ENCODE assay signal across 19 cellular contexts in the genomic region with DNA sequence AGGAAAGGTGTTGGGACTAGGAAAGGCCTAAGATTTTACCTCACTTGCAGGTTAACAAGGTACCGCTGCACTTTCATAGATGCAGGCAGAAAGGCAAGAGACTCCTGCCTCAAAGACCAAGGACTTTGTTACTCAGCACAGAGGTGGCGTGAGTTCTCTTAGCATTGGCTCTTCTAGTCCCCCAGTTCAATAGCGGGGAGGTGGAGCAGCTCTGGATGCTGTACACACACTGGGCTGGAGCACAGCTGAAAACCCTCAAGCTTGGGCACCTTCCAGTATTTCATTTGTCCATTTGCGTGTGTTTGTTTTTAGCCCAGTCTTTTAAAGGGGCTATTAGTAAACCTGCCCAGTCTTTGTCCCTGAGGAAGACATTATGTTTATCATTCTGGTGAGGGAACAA.
A peak's percentile ranks its signal among the peaks of the same experiment; 100 is the strongest.
DNase-seq lines count a peak whose midpoint lies in the region; ATAC-seq lines count a peak whose summit lies in the region.
"Had no signal": no experiment of that assay in that cellular context is flagged by ENCODE, and none has a peak within 500 bp of the region (broad histone marks: within the 10 kb centered on the region; RNA-seq: fewer than 3 reads in every experiment).

No MANE protein-coding gene starts in this region.

- H3K36me3 Mint-ChIP-seq in activated T-helper 2 cell treated with anti-CD3 and anti-CD28 coated beads, Interferon-gamma antibody, Interleukin-2, Interleukin-4, amounts not matched to agents 10 μg/mL and 5 μg/mL and 100 μg/mL, durations not matched to agents 14 hours and 24 hours and 36 hours (ENCODE audit: low read depth) = no peaks in the 10 kb centered on the region

- H3K4me1 Mint-ChIP-seq in activated T-helper 2 cell treated with anti-CD3 and anti-CD28 coated beads, Interferon-gamma antibody, Interleukin-2, Interleukin-4, amounts not matched to agents 10 μg/mL and 5 μg/mL and 100 μg/mL, durations not matched to agents 14 hours and 24 hours and 36 hours (ENCODE audit: low read depth) = peaks cover 3% of the 10 kb centered on the region

- ATAC-seq in GM21825 (IDR thresholded peaks at IDR 0.05; ENCODE audit: unreplicated experiment) = no peak
- ATAC-seq: T-helper 17 cell had no signal

- peak; percentile 32 for DNase-seq in Ammon's horn (ENCODE audit: low spot score)
- peak; percentile 42 for DNase-seq in NCI-H1092 treated with DMSO at 0.1 percent for 48 hours (lab: John Stamatoyannopoulos, UW)
- peak; percentile 52 to 74 for DNase-seq in SHP77 (lab: John Stamatoyannopoulos, UW)
- DNase-seq in globus pallidus (ENCODE audit: low spot score) = peak; percentile 42
- DNase-seq in NCI-H446 treated with DMSO at 0.1 percent for 48 hours (lab: John Stamatoyannopoulos, UW) = no peak
- DNase-seq in activated gamma-delta T cell (lab: John Stamatoyannopoulos, UW) = no peak
- DNase-seq in activated T-helper 2 cell treated with anti-CD3 and anti-CD28 coated beads, Interferon-gamma antibody, Interleukin-2, Interleukin-4, amounts not matched to agents 10 μg/mL and 5 μg/mL and 100 μg/mL, durations not matched to agents 14 hours and 24 hours and 36 hours (ENCODE audit: low spot score) = no peak
- DNase-seq: ACHN; BE2C; CD8-positive, alpha-beta memory T cell; EL; HCEC 1CT; NCI-H1694; NCI-H2171 treated with DMSO at 0.1 percent for 48 hours; NCI-H526; Peyer's patch; SIG-M5; T-helper 17 cell had no signal

- H3K9me3 Mint-ChIP-seq in activated T-helper 2 cell treated with anti-CD3 and anti-CD28 coated beads, Interferon-gamma antibody, Interleukin-2, Interleukin-4, amounts not matched to agents 10 μg/mL and 5 μg/mL and 100 μg/mL, durations not matched to agents 14 hours and 24 hours and 36 hours = no peaks in the 10 kb centered on the region
- H3K9me3 Mint-ChIP-seq: CD8-positive, alpha-beta memory T cell had no signal

- no peak overlapping the region for H3K4me3 Mint-ChIP-seq in activated T-helper 2 cell treated with anti-CD3 and anti-CD28 coated beads, Interferon-gamma antibody, Interleukin-2, Interleukin-4, amounts not matched to agents 10 μg/mL and 5 μg/mL and 100 μg/mL, durations not matched to agents 14 hours and 24 hours and 36 hours (ENCODE audit: low read depth)
- H3K4me3 Mint-ChIP-seq: CD8-positive, alpha-beta memory T cell; T-helper 17 cell had no signal

- no peak overlapping the region for H3K27ac Mint-ChIP-seq in activated T-helper 2 cell treated with anti-CD3 and anti-CD28 coated beads, Interferon-gamma antibody, Interleukin-2, Interleukin-4, amounts not matched to agents 10 μg/mL and 5 μg/mL and 100 μg/mL, durations not matched to agents 14 hours and 24 hours and 36 hours
- H3K27ac Mint-ChIP-seq: T-helper 17 cell had no signal

- no peaks in the 10 kb centered on the region for H3K27me3 Mint-ChIP-seq in activated T-helper 2 cell treated with anti-CD3 and anti-CD28 coated beads, Interferon-gamma antibody, Interleukin-2, Interleukin-4, amounts not matched to agents 10 μg/mL and 5 μg/mL and 100 μg/mL, durations not matched to agents 14 hours and 24 hours and 36 hours (ENCODE audit: low read depth)
- H3K27me3 Mint-ChIP-seq: CD8-positive, alpha-beta memory T cell; T-helper 17 cell had no signal

- intact Hi-C loops in activated T-helper 2 cell treated with anti-CD3 and anti-CD28 coated beads, Interferon-gamma antibody, Interleukin-2, Interleukin-4, amounts not matched to agents 10 μg/mL and 5 μg/mL and 100 μg/mL, durations not matched to agents 14 hours and 24 hours and 36 hours (cut with micrococcal nuclease) = no loop called here

Comparison
In these comparisons a context has a peak if more than half of its experiments do, and no peak if none do; other contexts are left out.
1. DNase-seq: peak in Ammon's horn (single experiment), NCI-H1092 treated with DMSO at 0.1 percent for 48 hours (single experiment), SHP77 (2 of 2) and globus pallidus (single experiment); none in NCI-H446 treated with DMSO at 0.1 percent for 48 hours (single experiment), activated gamma-delta T cell (single experiment) and activated T-helper 2 cell treated with anti-CD3 and anti-CD28 coated beads, Interferon-gamma antibody, Interleukin-2, Interleukin-4, amounts not matched to agents 10 μg/mL and 5 μg/mL and 100 μg/mL, durations not matched to agents 14 hours and 24 hours and 36 hours (single experiment).